In genomic region chr9:109498195-109499060, GRCh38 we compare ENCODE assay signal across 8 cellular contexts. TPM values are rescaled to one million over a fixed set of nuclear protein-coding genes. Genes with fewer than 3 reads are reported as not detected.
DNase-seq lines count a peak whose midpoint lies in the region; ATAC-seq and TF ChIP-seq lines count a peak whose summit lies in the region.

Gene PTPN3 (minus strand): TSS chr9:109498307. CDS start chr9:109463434, 34,873 bp downstream.

- ATAC-seq in right lobe of liver (peak; percentile 48 to 63 (median 56)), GM21786 (IDR thresholded peaks at IDR 0.05; ENCODE audit: unreplicated experiment) (no peak)

- H3K9ac ChIP-seq in HUES6 (ENCODE audit: low read length), result peak within 1 kb of the TSS; percentile 3

- H3K36me3 ChIP-seq in HUES6 (ENCODE audit: control insufficient read depth, insufficient read depth, low read length) (no peaks in the 10 kb centered on the region), right lobe of liver (no peaks in the 10 kb centered on the region), uterus (no peaks in the 10 kb centered on the region)

- peak; percentile 61 for DNase-seq in AG08396 (ENCODE audit: low spot score)
- no peak for DNase-seq in cardiac fibroblast (ENCODE audit: low read depth in 2 of 2)
- peak in 2 of 3 donors; percentile 46 to 55 for DNase-seq in right lobe of liver
- DNase-seq in uterus, result no peak
- no peak for DNase-seq in stimulated activated CD4-positive, alpha-beta T cell treated with anti-CD3 and anti-CD28 coated beads, Interleukin-15, amount 100 ng/mL, for 24 hours
- no peak for DNase-seq in GM19238 (ENCODE audit: insufficient read length, low spot score)

- H3K9me3 ChIP-seq in HUES6 (ENCODE audit: control insufficient read depth, insufficient read depth, low read depth, low read length) (no peaks in the 10 kb centered on the region), right lobe of liver (no peaks in the 10 kb centered on the region), uterus (no peaks in the 10 kb centered on the region)

- TF ChIP-seq CTCF in cardiac fibroblast (IDR thresholded peaks at IDR 0.05; ENCODE audit: low read depth, low read length), result no peak
- no peak for TF ChIP-seq CTCF in right lobe of liver (IDR thresholded peaks at IDR 0.05)
- TF ChIP-seq CTCF in uterus (IDR thresholded peaks at IDR 0.05), result no peak

- TF ChIP-seq POLR2A in right lobe of liver (IDR thresholded peaks at IDR 0.05), result peak; percentile 41
- TF ChIP-seq POLR2A in uterus (IDR thresholded peaks at IDR 0.05), result no peak

- H3K27ac ChIP-seq in HUES6 (ENCODE audit: low read depth, low read length) (no peak within 1 kb of the TSS), right lobe of liver (peak within 1 kb of the TSS; percentile 63 to 77 (median 76)), uterus (no peak within 1 kb of the TSS)

- H3K27me3 ChIP-seq in HUES6 (ENCODE audit: control insufficient read depth, insufficient read depth, low read length) (peaks cover 92% of the 10 kb centered on the region), right lobe of liver (no peaks in the 10 kb centered on the region), uterus (no peaks in the 10 kb centered on the region)

- 33% methylated on average over 17 of the region's 76 CpGs for WGBS in right lobe of liver (ENCODE audit: insufficient coverage, low coverage, low lambda C conversion rate, missing lambda C conversion rate)

- intact Hi-C loops in right lobe of liver (cut with DNase I), result loop anchor here in 1 of 2 donors (10.0 kb wide), 1 partner anchor 64 kb away; no protein-coding TSS in a partner anchor
- intact Hi-C loops in uterus (cut with DNase I; ENCODE audit: low total_unique reads), result no loop called here

- peaks cover 14% of the 10 kb centered on the region for H3K4me1 ChIP-seq in HUES6 (ENCODE audit: control insufficient read depth, insufficient read depth, low read length)
- peaks cover 0 to 21% (median 6%) of the 10 kb centered on the region in 4 donors for H3K4me1 ChIP-seq in right lobe of liver
- H3K4me1 ChIP-seq in uterus, result no peaks in the 10 kb centered on the region

- H3K4me3 ChIP-seq in HUES6 (ENCODE audit: low read depth, low read length) (peak within 1 kb of the TSS; percentile 65), cardiac fibroblast (replicated peaks in 1 of 2; ENCODE audit: low read depth in 2 of 2, low read length in 2 of 2) (peak within 1 kb of the TSS; percentile 46 to 55), right lobe of liver (peak within 1 kb of the TSS; percentile 44 to 68 (median 58)), uterus (peak within 1 kb of the TSS; percentile 27 to 33)

RNA-seq across cellular contexts. Expression of gene PTPN3, which starts in this region (rescaled TPM):
- 10 to 100 TPM; 15.0 to 33.3 (median 30.0) TPM for total RNA-seq in right lobe of liver
- 1 to 10 TPM in 3 of 4 donors, under 1 TPM in 1; 0.29 to 5.5 (median 2.1) TPM for total RNA-seq in uterus

Comparison
In these comparisons a context has a peak if more than half of its experiments do, and no peak if none do; other contexts are left out.
1. DNase-seq: peak in AG08396 (single experiment) and right lobe of liver (2 of 3); none in cardiac fibroblast (0 of 2), uterus (0 of 2), stimulated activated CD4-positive, alpha-beta T cell treated with anti-CD3 and anti-CD28 coated beads, Interleukin-15, amount 100 ng/mL, for 24 hours (single experiment) and GM19238 (single experiment).
2. H3K27ac ChIP-seq: peak in right lobe of liver (3 of 3); none in HUES6 (single experiment) and uterus (0 of 2).
3. Peak in every context shown above with its lines, with median percentiles within 50 percentile points of each other: H3K4me3 ChIP-seq.